8 cellular contexts compared by ENCODE assay signal in the genomic region with DNA sequence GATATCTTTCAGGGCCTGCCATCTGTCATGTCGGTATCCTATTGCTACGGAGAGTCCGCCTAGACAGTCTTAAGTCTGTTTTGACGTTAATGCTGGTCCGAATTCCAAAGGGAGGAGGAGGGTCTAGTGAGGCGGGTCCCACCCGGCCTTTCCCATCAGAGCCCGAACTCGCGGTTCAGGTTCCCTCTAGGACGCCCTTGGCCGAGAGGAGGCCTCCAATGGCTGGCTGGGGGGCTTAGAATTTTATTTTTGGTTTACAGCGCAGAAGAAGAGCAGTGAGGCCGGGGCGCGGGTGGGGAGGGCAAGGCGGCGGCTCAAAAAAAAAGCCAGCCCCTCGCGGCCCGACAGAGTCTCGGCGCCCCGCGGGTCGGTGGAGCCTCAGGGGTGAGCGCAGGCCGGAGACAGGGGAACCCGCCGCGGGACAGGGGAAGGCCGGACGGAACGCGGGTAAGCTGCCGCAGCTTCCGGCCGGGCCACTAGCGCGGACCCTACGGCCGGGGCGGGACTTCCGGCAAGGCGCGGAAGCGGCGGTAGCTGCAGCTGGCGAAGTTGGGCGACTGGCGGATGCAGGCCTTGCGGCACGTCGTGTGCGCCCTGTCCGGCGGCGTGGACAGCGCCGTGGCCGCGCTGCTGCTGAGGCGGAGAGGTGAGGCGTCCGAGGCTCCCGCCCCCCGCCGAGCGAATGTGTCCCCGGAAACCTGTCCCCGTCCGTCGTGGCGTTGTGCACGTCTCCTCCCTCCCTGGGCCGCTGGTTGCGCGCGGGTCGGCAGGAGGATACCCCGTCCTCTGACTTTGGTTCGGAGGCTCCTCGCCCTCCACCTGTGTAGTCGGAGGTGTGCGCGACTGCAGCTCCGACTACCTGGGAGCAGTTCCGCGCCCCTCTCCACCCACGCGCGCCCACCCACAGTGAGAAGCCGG. TPM values are rescaled to one million over a fixed set of nuclear protein-coding genes. Genes with fewer than 3 reads are reported as not detected.
A peak's percentile ranks its signal among the peaks of the same experiment; 100 is the strongest.
DNase-seq lines count a peak whose midpoint lies in the region; ATAC-seq, FAIRE-seq and TF ChIP-seq lines count a peak whose summit lies in the region.

A gene with protein sequence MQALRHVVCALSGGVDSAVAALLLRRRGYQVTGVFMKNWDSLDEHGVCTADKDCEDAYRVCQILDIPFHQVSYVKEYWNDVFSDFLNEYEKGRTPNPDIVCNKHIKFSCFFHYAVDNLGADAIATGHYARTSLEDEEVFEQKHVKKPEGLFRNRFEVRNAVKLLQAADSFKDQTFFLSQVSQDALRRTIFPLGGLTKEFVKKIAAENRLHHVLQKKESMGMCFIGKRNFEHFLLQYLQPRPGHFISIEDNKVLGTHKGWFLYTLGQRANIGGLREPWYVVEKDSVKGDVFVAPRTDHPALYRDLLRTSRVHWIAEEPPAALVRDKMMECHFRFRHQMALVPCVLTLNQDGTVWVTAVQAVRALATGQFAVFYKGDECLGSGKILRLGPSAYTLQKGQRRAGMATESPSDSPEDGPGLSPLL (plus strand): TSS at position 514 of the 918 bp plus-strand sequence. CDS start 51 bp downstream, at position 565.

- intact Hi-C loops in activated CD4-positive, alpha-beta T cell treated with anti-CD3 and anti-CD28 coated beads, Interleukin-2, amount 10 ng/mL, durations not matched to agents 24 days and 14 days (cut with micrococcal nuclease), result loop anchor here (10.0 kb wide), 1 partner anchor 331 kb away; no protein-coding TSS in a partner anchor

- H3K27me3 Mint-ChIP-seq in activated CD4-positive, alpha-beta T cell treated with anti-CD3 and anti-CD28 coated beads, Interleukin-2, amount 10 ng/mL, durations not matched to agents 24 days and 14 days, result no peaks in the 10 kb centered on the region

- peak within 1 kb of the TSS; percentile 96 for H3K27ac Mint-ChIP-seq in activated CD4-positive, alpha-beta T cell treated with anti-CD3 and anti-CD28 coated beads, Interleukin-2, amount 10 ng/mL, durations not matched to agents 24 days and 14 days

- H3K4me1 Mint-ChIP-seq in activated CD4-positive, alpha-beta T cell treated with anti-CD3 and anti-CD28 coated beads, Interleukin-2, amount 10 ng/mL, durations not matched to agents 24 days and 14 days, result peaks cover 24% of the 10 kb centered on the region

- ATAC-seq in A549, result peak; percentile 92 to 97
- ATAC-seq in GM18520 (IDR thresholded peaks at IDR 0.05; ENCODE audit: unreplicated experiment), result peak; percentile 83
- ATAC-seq in HG03097 (IDR thresholded peaks at IDR 0.05; ENCODE audit: low FRiP score, unreplicated experiment), result peak; percentile 86
- peak; percentile 94 for ATAC-seq in left lobe of liver

- WGBS in A549 (ENCODE audit: missing lambda C conversion rate), result 11% methylated on average over 37 of the region's 93 CpGs

- peak within 1 kb of the TSS; percentile 85 to 92 for H3K27ac ChIP-seq in A549

- H3K4me3 Mint-ChIP-seq in activated CD4-positive, alpha-beta T cell treated with anti-CD3 and anti-CD28 coated beads, Interleukin-2, amount 10 ng/mL, durations not matched to agents 24 days and 14 days, result peak within 1 kb of the TSS; percentile 91

- peaks cover 41% of the 10 kb centered on the region for H3K36me3 Mint-ChIP-seq in activated CD4-positive, alpha-beta T cell treated with anti-CD3 and anti-CD28 coated beads, Interleukin-2, amount 10 ng/mL, durations not matched to agents 24 days and 14 days (ENCODE audit: low read depth)

- peak; percentile 85 for DNase-seq in A549 (ENCODE audit: low read depth in 1 of 2, low spot score in 1 of 2)
- DNase-seq in NCI-H510A treated with DMSO at 0.1 percent for 48 hours (lab: John Stamatoyannopoulos, UW), result peak; percentile 57
- DNase-seq in activated CD4-positive, alpha-beta T cell treated with anti-CD3 and anti-CD28 coated beads, Interleukin-2, amount 10 ng/mL, durations not matched to agents 24 days and 14 days, result peak; percentile 94
- DNase-seq in dedifferentiated amniotic fluid mesenchymal stem cell (ENCODE audit: extremely low spot score), result peak; percentile 78
- peak; percentile 85 for DNase-seq in left lobe of liver (ENCODE audit: low spot score)
- DNase-seq in stimulated activated CD4-positive, alpha-beta T cell treated with anti-CD3 and anti-CD28 coated beads, Interleukin-2, amount 100 ng/mL, for 24 hours, result peak; percentile 77 to 84

- H3K9me3 Mint-ChIP-seq in activated CD4-positive, alpha-beta T cell treated with anti-CD3 and anti-CD28 coated beads, Interleukin-2, amount 10 ng/mL, durations not matched to agents 24 days and 14 days, result no peaks in the 10 kb centered on the region

- no peak for TF ChIP-seq CTCF in A549 (IDR thresholded peaks at IDR 0.05)

- POLR2A ChIA-PET in A549 (lab: Yijun Ruan, JAX), result no interaction called here

- peak; percentile 85 for TF ChIP-seq POLR2A in A549 (IDR thresholded peaks at IDR 0.05; ENCODE audit: low read length)

- no peaks in the 10 kb centered on the region for H3K9me3 ChIP-seq in A549

- CTCF ChIA-PET in A549 (lab: Yijun Ruan, JAX), result interaction anchor here (0.7 to 2.0 kb wide), 3 partner anchors 11 to 213 kb away, joined by 3 to 6 read pairs (median 4); no protein-coding TSS in a partner anchor

- H3K4me1 ChIP-seq in A549, result peaks cover 7% of the 10 kb centered on the region; the same call in 2 of the 3 replicates

- FAIRE-seq in A549 (lab: Jason Lieb, UNC), result no peak

- peak within 1 kb of the TSS; percentile 98 for H3K4me3 ChIP-seq in A549

- TF ChIP-seq RAD21 in A549 (conservative IDR thresholded peaks at IDR 0.05 in 1 of 2, IDR thresholded peaks at IDR 0.05 in 1 of 2), result no peak

- H3K4me2 ChIP-seq in A549, result peak within 1 kb of the TSS; percentile 97

- TF ChIP-seq EP300 in A549 (IDR thresholded peaks at IDR 0.05), result no peak

TF ChIP-seq in A549, 52 proteins besides CTCF, POLR2A, EP300 and RAD21:
- TF ChIP-seq PHF8 (IDR thresholded peaks at IDR 0.05; ENCODE audit: borderline replicate concordance, low read depth) (peak; percentile 44; the same call in 1 of the 2 replicates), HDAC2 (IDR thresholded peaks at IDR 0.05) (no peak), JUN (IDR thresholded peaks at IDR 0.05) (peak in 1 of 2 experiments; percentile 82; a peak in 3 of 5 replicates), ZSCAN20 (CRISPR knock-in tag; IDR thresholded peaks at IDR 0.05) (no peak), KDM5A (IDR thresholded peaks at IDR 0.05) (0 out of 2 replicates have a peak, but pooled peaks have one; percentile 51)
- TF ChIP-seq, protein P1, sequence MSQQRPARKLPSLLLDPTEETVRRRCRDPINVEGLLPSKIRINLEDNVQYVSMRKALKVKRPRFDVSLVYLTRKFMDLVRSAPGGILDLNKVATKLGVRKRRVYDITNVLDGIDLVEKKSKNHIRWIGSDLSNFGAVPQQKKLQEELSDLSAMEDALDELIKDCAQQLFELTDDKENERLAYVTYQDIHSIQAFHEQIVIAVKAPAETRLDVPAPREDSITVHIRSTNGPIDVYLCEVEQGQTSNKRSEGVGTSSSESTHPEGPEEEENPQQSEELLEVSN (IDR thresholded peaks at IDR 0.05; ENCODE audit: borderline replicate concordance, low read depth), result peak; percentile 41; the same call in 1 of the 2 replicates
- TF ChIP-seq, protein P2, sequence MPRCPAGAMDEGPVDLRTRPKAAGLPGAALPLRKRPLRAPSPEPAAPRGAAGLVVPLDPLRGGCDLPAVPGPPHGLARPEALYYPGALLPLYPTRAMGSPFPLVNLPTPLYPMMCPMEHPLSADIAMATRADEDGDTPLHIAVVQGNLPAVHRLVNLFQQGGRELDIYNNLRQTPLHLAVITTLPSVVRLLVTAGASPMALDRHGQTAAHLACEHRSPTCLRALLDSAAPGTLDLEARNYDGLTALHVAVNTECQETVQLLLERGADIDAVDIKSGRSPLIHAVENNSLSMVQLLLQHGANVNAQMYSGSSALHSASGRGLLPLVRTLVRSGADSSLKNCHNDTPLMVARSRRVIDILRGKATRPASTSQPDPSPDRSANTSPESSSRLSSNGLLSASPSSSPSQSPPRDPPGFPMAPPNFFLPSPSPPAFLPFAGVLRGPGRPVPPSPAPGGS (IDR thresholded peaks at IDR 0.05), result peak; percentile 48; the same call in 1 of the 3 replicates
- TF ChIP-seq, protein P3, sequence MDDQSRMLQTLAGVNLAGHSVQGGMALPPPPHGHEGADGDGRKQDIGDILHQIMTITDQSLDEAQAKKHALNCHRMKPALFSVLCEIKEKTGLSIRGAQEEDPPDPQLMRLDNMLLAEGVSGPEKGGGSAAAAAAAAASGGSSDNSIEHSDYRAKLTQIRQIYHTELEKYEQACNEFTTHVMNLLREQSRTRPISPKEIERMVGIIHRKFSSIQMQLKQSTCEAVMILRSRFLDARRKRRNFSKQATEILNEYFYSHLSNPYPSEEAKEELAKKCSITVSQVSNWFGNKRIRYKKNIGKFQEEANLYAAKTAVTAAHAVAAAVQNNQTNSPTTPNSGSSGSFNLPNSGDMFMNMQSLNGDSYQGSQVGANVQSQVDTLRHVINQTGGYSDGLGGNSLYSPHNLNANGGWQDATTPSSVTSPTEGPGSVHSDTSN (IDR thresholded peaks at IDR 0.05), result peak; percentile 55; the same call in 1 of the 2 replicates
- TF ChIP-seq, protein P4, sequence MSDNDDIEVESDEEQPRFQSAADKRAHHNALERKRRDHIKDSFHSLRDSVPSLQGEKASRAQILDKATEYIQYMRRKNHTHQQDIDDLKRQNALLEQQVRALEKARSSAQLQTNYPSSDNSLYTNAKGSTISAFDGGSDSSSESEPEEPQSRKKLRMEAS (IDR thresholded peaks at IDR 0.05), result peak; percentile 84

RNA-seq across cellular contexts. Expression of the gene that starts here (rescaled TPM):
- 30.7 and 33.4 TPM in 2 replicates for polyA plus RNA-seq in A549 (2011; rRNA removed)
- polyA plus RNA-seq in A549 (2012; cell fraction: cytosol; rRNA removed), result 42.2 and 42.4 TPM in 2 replicates
- 96.6 and 102 TPM in 2 replicates for polyA plus RNA-seq in A549 (2012; cell fraction: nucleus; rRNA removed)
- polyA plus RNA-seq in A549 (2017; fragmentation: RNase III; extraction: RNeasy Plus Mini Kit Qiagen cat#74134 plus additional on column Dnase treatment), result 39.6 to 44.1 TPM (median 41.9 TPM) in 3 replicates
- polyA minus RNA-seq in A549 (2011; rRNA and poly(A)+ RNA removed), result 19.5 and 20.1 TPM in 2 replicates
- 79.9 and 84.4 TPM in 2 replicates for total RNA-seq in activated CD4-positive, alpha-beta T cell treated with anti-CD3 and anti-CD28 coated beads, Interleukin-2, amount 10 ng/mL, durations not matched to agents 24 days and 14 days
- total RNA-seq in left lobe of liver, result 23.6 TPM

Comparison
In these comparisons a context has a peak if more than half of its experiments do, and no peak if none do; other contexts are left out.
1. Peak in every context shown above with its lines: DNase-seq, ATAC-seq, H3K4me3 ChIP-seq and H3K27ac ChIP-seq.